ENCODE assay signal across 19 cellular contexts in the genomic region with DNA sequence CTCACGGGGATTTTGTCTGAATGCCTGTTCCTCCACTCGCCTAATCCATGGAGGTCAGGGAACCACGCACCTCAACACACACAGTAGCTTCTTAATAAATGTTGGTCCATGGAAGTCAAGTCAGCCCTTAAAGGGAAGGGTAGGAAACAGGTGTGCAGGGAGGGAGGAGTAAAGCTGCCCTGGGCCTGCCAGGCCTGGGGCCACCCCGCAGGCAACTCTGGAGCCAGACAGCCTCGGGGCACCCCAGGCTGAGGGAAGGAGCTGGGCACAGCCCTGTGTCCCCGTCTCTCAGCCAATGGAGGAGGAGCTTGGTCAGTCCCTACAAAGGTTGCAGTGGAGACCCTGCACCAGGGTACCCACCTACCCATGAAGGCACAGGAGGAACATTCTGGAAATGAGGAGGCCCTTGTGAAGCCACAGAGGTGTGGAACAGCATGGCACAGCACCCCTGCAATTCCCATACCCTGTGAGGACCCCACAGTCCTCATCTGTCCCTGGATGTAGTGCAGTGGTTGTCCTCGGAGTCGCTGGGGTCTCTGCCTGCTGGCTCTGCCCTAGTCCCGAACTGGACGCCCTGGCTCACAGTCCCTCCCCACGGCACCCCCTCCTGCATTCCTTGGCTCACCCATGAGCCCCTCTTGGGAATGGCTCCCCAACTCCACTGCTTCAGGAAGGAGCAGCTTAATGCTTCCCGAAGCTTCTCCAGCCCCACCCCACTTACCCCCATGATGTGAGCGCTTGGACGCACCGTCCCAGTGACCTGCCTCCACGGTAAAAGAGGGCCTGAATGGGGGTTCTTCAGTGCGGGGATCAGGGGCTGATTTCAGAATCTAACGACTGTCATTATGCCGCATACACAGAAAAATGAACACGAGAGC.
"Had no signal": no experiment of that assay in that cellular context is flagged by ENCODE, and none has a peak within 500 bp of the region (broad histone marks: within the 10 kb centered on the region; RNA-seq: fewer than 3 reads in every experiment).

No MANE protein-coding gene starts in this region.

- H3K4me3 ChIP-seq: heart left ventricle, mucosa of descending colon, psoas muscle, right lobe of liver, skin epidermis had no signal

- H3K27ac Mint-ChIP-seq: dendritic cell treated with granulocyte-macrophage colony-stimulating factor and Interleukin-4, amounts not matched to agents 40 ng/mL and 50 ng/mL, for 4 days; effector memory CD8-positive, alpha-beta T cell; natural killer cell had no signal

- DNase-seq: cerebellar nuclear complex; effector memory CD8-positive, alpha-beta T cell; foreskin melanocyte; hippocampal formation; kidney glomerular epithelial cell; mammary epithelial cell; mucosa of descending colon; natural killer cell; nucleus accumbens; psoas muscle; retina; stimulated activated CD4-positive, alpha-beta T cell treated with anti-CD3 and anti-CD28 coated beads, Interleukin-12 subunit alpha, Interleukin-12 subunit beta, amount 100 ng/mL, for 4 hours; stimulated activated naive CD4-positive, alpha-beta T cell treated with Interleukin-2 at 50 U/mL for 16 hours had no signal

- H3K79me2 ChIP-seq: parathyroid adenoma had no signal

- H3K36me3 Mint-ChIP-seq: natural killer cell had no signal

- H3K9ac ChIP-seq: parathyroid adenoma had no signal

- H3K9me3 Mint-ChIP-seq: dendritic cell treated with granulocyte-macrophage colony-stimulating factor and Interleukin-4, amounts not matched to agents 40 ng/mL and 50 ng/mL, for 4 days; effector memory CD8-positive, alpha-beta T cell; natural killer cell; neural crest cell had no signal

- H3K9me3 ChIP-seq: heart left ventricle, mucosa of descending colon, psoas muscle, right lobe of liver had no signal

- H3K27ac ChIP-seq: heart left ventricle, parathyroid adenoma, psoas muscle, skin epidermis had no signal

- ATAC-seq: effector memory CD8-positive, alpha-beta T cell; heart left ventricle; mucosa of descending colon; natural killer cell; psoas muscle; right lobe of liver had no signal

- H3K4me3 Mint-ChIP-seq: dendritic cell treated with granulocyte-macrophage colony-stimulating factor and Interleukin-4, amounts not matched to agents 40 ng/mL and 50 ng/mL, for 4 days; effector memory CD8-positive, alpha-beta T cell; natural killer cell; neural crest cell had no signal

- H3K27me3 ChIP-seq: right lobe of liver had no signal

- H3K4me1 ChIP-seq: psoas muscle had no signal

- H3K4me1 Mint-ChIP-seq: natural killer cell had no signal

- H3K36me3 ChIP-seq: heart left ventricle, right lobe of liver had no signal
